Comparison of ENCODE assay signal across 8 cellular contexts in the genomic region with DNA sequence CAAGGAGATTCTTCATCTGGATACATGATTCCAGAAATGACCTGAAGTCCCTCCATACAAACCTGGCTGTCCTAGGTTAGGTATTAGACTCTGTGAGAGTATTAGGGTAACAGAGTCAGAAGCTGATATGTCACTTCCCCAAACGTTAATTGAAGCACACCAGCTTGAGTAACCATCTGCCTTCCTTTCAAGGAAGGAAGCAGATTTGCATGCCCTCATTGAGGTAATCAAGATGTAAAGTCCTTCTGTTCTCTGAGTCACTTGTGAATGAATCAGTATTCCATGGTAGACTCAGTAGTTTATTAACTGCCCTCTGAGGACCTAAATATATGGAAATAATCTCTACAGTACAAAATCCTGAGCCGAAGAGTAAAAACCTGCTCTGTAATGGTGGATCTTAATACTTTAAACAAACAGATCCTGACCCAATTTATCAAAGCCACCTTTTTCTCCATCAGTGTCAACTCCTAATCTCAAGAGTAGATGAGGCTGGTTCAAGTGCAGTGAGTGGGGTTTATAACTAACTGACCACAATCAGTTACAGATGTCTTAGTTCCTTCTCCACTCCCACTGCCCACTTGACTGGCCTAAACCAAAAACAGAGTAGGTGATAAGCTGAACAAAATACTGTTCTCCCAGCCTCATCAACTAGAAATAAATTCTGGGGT.
A peak's percentile ranks its signal among the peaks of the same experiment; 100 is the strongest.
DNase-seq lines count a peak whose midpoint lies in the region; ATAC-seq and FAIRE-seq lines count a peak whose summit lies in the region.

No MANE protein-coding gene starts in this region.

- H4K8ac ChIP-seq in mesenchymal stem cell (ENCODE audit: low read length): no peak overlapping the region

- H3K18ac ChIP-seq in mesenchymal stem cell (ENCODE audit: low read depth in 1 of 2, low read length in 2 of 2): no peak overlapping the region

- H4K91ac ChIP-seq in mesenchymal stem cell (ENCODE audit: low read length): no peak overlapping the region

- H3K4me2 ChIP-seq in mesenchymal stem cell (ENCODE audit: low read length, poor library complexity, severe bottlenecking): no peak overlapping the region

- ATAC-seq in GM18907 (IDR thresholded peaks at IDR 0.05; ENCODE audit: unreplicated experiment) (peak; percentile 94), HG02981 (IDR thresholded peaks at IDR 0.05; ENCODE audit: unreplicated experiment) (peak; percentile 90)

- H2BK12ac ChIP-seq in mesenchymal stem cell (ENCODE audit: low read length in 2 of 2): no peak overlapping the region

- H3K36me3 ChIP-seq in mesenchymal stem cell (ENCODE audit: control insufficient read depth in 1 of 2, insufficient read depth in 2 of 2, low read depth in 1 of 2, low read length in 2 of 2) (peaks cover 0 to 12% of the 10 kb centered on the region in 2 experiments), H7 (replicated peaks; ENCODE audit: control insufficient read depth, insufficient read depth, low read length) (no peaks in the 10 kb centered on the region), small intestine (ENCODE audit: control insufficient read depth in 2 of 2, insufficient read depth in 2 of 2, low read length in 2 of 2) (no peaks in the 10 kb centered on the region)

- no peaks in the 10 kb centered on the region for H3K79me1 ChIP-seq in mesenchymal stem cell (replicated peaks; ENCODE audit: low read length, poor library complexity, severe bottlenecking)

- no peak overlapping the region for H2AFZ ChIP-seq in mesenchymal stem cell (ENCODE audit: low read depth, low read length)

- DNase-seq in RPMI7951 (ENCODE audit: low read depth): peak; percentile 66
- DNase-seq in mesenchymal stem cell: peak; percentile 70
- DNase-seq in DMS79 treated with DMSO at 0.1 percent for 48 hours (lab: John Stamatoyannopoulos, UW): no peak
- no peak for DNase-seq in H7
- no peak for DNase-seq in small intestine
- no peak for DNase-seq in HT-29 (ENCODE audit: low spot score)

- H3K4me1 ChIP-seq in mesenchymal stem cell (ENCODE audit: control insufficient read depth, insufficient read depth, low read depth, low read length): peaks cover 6% of the 10 kb centered on the region
- H3K4me1 ChIP-seq in small intestine (ENCODE audit: control insufficient read depth in 2 of 2, insufficient read depth in 1 of 2, low read depth in 1 of 2, low read length in 1 of 2): no peaks in the 10 kb centered on the region

- WGBS in mesenchymal stem cell: 0% methylated on average over 1 of the region's 2 CpGs
- WGBS in small intestine, 3 donors: 31 to 44% (median 39%) methylated on average over 2 of the region's 2 CpGs

- H3K23ac ChIP-seq in mesenchymal stem cell (ENCODE audit: low read length in 2 of 2): no peak overlapping the region

- no peak overlapping the region for H3K14ac ChIP-seq in mesenchymal stem cell (ENCODE audit: low read length in 2 of 2)

- no peak overlapping the region for H2BK15ac ChIP-seq in mesenchymal stem cell (ENCODE audit: low read depth, poor library complexity, severe bottlenecking)

- FAIRE-seq in small intestine (lab: Jason Lieb, UNC): no peak

- H2AK5ac ChIP-seq in mesenchymal stem cell (ENCODE audit: low read length, severe bottlenecking): peak overlapping the region; percentile 76

- no peak overlapping the region for H2BK120ac ChIP-seq in mesenchymal stem cell (ENCODE audit: low read depth, low read length)

- no peaks in the 10 kb centered on the region for H3K27me3 ChIP-seq in mesenchymal stem cell (ENCODE audit: control insufficient read depth in 1 of 2, insufficient read depth in 1 of 2, low read length in 2 of 2)
- no peaks in the 10 kb centered on the region for H3K27me3 ChIP-seq in H7 (ENCODE audit: control insufficient read depth, insufficient read depth, low read length)
- no peaks in the 10 kb centered on the region for H3K27me3 ChIP-seq in small intestine (ENCODE audit: control insufficient read depth in 2 of 2, insufficient read depth in 2 of 2, low read length in 2 of 2)

- H3K9me3 ChIP-seq in mesenchymal stem cell (ENCODE audit: control insufficient read depth, low read length) (no peaks in the 10 kb centered on the region), small intestine (ENCODE audit: control insufficient read depth, low read depth) (no peaks in the 10 kb centered on the region)

- H2BK5ac ChIP-seq in mesenchymal stem cell (ENCODE audit: low read depth, low read length, poor library complexity, severe bottlenecking): peak overlapping the region; percentile 33

- H3K27ac ChIP-seq in mesenchymal stem cell (ENCODE audit: low read length, poor library complexity, severe bottlenecking) (peak overlapping the region; percentile 79), small intestine (ENCODE audit: low read depth in 1 of 2, low read length in 1 of 2) (no peak overlapping the region)

- H3K4me3 ChIP-seq in mesenchymal stem cell (ENCODE audit: insufficient read depth in 1 of 2, low read depth in 1 of 2, low read length in 2 of 2) (no peak overlapping the region), H7 (ENCODE audit: insufficient read depth, low read depth, low read length) (no peak overlapping the region), small intestine (ENCODE audit: low read depth in 1 of 2, low read length in 2 of 2) (no peak overlapping the region)

- no peak overlapping the region for H3K9ac ChIP-seq in mesenchymal stem cell (ENCODE audit: low read length)

- no peak overlapping the region for H3K4ac ChIP-seq in mesenchymal stem cell (ENCODE audit: low read depth in 1 of 2, low read length in 2 of 2)

Comparison
In these comparisons a context has a peak if more than half of its experiments do, and no peak if none do; other contexts are left out.
1. DNase-seq: peak in RPMI7951 (single experiment) and mesenchymal stem cell (single experiment); none in DMS79 treated with DMSO at 0.1 percent for 48 hours (single experiment), H7 (single experiment), small intestine (single experiment) and HT-29 (single experiment).